ENCODE assay signal across 11 cellular contexts in the genomic region with DNA sequence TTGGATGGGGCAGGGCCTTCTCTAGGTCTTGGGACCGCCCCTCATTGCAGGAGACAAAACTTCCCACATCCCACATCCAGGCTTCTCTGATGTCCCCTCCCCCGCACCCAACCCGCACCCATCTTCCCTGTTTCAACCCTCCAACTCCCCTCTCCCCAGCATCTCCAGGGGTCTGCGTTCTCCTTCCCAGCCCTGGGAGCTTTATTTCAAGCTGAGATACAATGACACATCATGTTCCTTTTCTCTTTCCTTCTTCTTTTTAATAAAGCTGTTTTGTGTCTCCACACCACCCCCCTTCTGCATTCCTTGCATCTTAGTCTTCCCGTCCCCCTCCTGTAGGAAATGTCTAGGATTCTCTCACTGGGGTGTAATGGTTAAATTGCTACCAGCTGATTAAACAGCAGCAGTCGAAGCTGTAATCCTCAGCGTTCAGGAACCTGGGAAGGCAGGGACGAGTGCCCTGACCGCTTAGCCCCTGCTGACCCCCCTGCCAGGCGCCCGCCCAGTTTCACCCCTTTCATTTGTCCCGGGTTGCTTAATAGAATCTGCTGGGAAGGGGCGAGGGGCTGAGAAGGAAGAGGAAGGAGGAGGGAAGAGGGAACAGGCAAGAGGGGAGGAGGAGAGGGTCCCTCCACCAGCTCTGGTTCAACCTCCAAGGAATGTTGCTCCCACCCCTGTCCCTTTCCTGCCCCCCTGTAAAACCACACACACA.
DNase-seq lines count a peak whose midpoint lies in the region; ATAC-seq and TF ChIP-seq lines count a peak whose summit lies in the region.
"Had no signal": no experiment of that assay in that cellular context is flagged by ENCODE, and none has a peak within 500 bp of the region (broad histone marks: within the 10 kb centered on the region; RNA-seq: fewer than 3 reads in every experiment).

No MANE protein-coding gene starts in this region.

- peaks cover 9% of the 10 kb centered on the region for H3K4me1 ChIP-seq in mesendoderm (ENCODE audit: control insufficient read depth, low read depth, low read length)

- no peak overlapping the region for H2BK120ac ChIP-seq in mesendoderm (ENCODE audit: low read depth, low read length)

- H3K18ac ChIP-seq in mesendoderm (ENCODE audit: low read length) = peak overlapping the region; percentile 34

- H3K79me2 ChIP-seq in mesendoderm (ENCODE audit: control insufficient read depth, insufficient read depth, low read length) = no peaks in the 10 kb centered on the region

- no peaks in the 10 kb centered on the region for H3K27me3 ChIP-seq in mesendoderm (ENCODE audit: insufficient read depth, low read length, poor library complexity)

- no peaks in the 10 kb centered on the region for H3K36me3 ChIP-seq in mesendoderm (ENCODE audit: control insufficient read depth, insufficient read depth, low read length)

- peak overlapping the region; percentile 98 for H3K23ac ChIP-seq in mesendoderm (ENCODE audit: low read length)

- peak overlapping the region; percentile 66 for H2BK5ac ChIP-seq in mesendoderm (ENCODE audit: low read length)

- no peak for TF ChIP-seq RAD21 in Ishikawa (IDR thresholded peaks at IDR 0.05; ENCODE audit: low read depth)

- H3K9me3 Mint-ChIP-seq in chondrocyte (ENCODE audit: low read depth) = no peaks in the 10 kb centered on the region
- H3K9me3 Mint-ChIP-seq: stimulated activated effector memory CD8-positive, alpha-beta T cell treated with anti-CD3 and anti-CD28 coated beads, Interleukin-12 subunit alpha, Interleukin-12 subunit beta, amount 100 ng/mL, for 72 hours; T-cell had no signal

- H3K4me2 ChIP-seq in mesendoderm (ENCODE audit: low read length) = peak overlapping the region; percentile 37

- no peak overlapping the region for H4K5ac ChIP-seq in mesendoderm (ENCODE audit: low read length)

- no peak overlapping the region for H4K8ac ChIP-seq in mesendoderm (ENCODE audit: low read depth, low read length)

- 0 out of 2 replicates have a peak, but pooled peaks have one; percentile 16 for TF ChIP-seq EP300 in Ishikawa (IDR thresholded peaks at IDR 0.05; ENCODE audit: borderline replicate concordance)

- H3K27me3 Mint-ChIP-seq in chondrocyte (ENCODE audit: low read depth) = no peaks in the 10 kb centered on the region

- H3K4ac ChIP-seq in mesendoderm (ENCODE audit: low read depth, low read length) = peak overlapping the region; percentile 84

- in situ Hi-C loops in GM13976 (cut with MboI; ENCODE audit: low sequenced_read_pairs, unreplicated experiment) = no loop called here

- no peak for TF ChIP-seq CTCF in chondrocyte (IDR thresholded peaks at IDR 0.05)
- TF ChIP-seq CTCF in GM13976 (IDR thresholded peaks at IDR 0.05; ENCODE audit: borderline replicate concordance, control extremely low read depth, extremely low read depth, insufficient read depth, missing control alignments) = no peak

- H3K36me3 Mint-ChIP-seq in chondrocyte (ENCODE audit: low read depth) = no peaks in the 10 kb centered on the region
- H3K36me3 Mint-ChIP-seq: stimulated activated effector memory CD8-positive, alpha-beta T cell treated with anti-CD3 and anti-CD28 coated beads, Interleukin-12 subunit alpha, Interleukin-12 subunit beta, amount 100 ng/mL, for 72 hours; T-cell had no signal

- WGBS in mesendoderm (ENCODE audit: extremely low coverage, insufficient coverage, low lambda C conversion rate) = no CpG with 5 or more reads among the region's 13 CpGs

- H3K4me3 ChIP-seq in mesendoderm (ENCODE audit: low read length) = no peak overlapping the region

- peak overlapping the region; percentile 85 for H3K27ac ChIP-seq in mesendoderm (ENCODE audit: low read depth, low read length)

- H3K56ac ChIP-seq in mesendoderm (ENCODE audit: low read length) = peak overlapping the region; percentile 91

- ATAC-seq in HG03521 (IDR thresholded peaks at IDR 0.05; ENCODE audit: unreplicated experiment) = no peak
- ATAC-seq: stimulated activated effector memory CD8-positive, alpha-beta T cell treated with anti-CD3 and anti-CD28 coated beads, Interleukin-12 subunit alpha, Interleukin-12 subunit beta, amount 100 ng/mL, for 72 hours; T-cell had no signal

- peaks cover 62% of the 10 kb centered on the region for H3K4me1 Mint-ChIP-seq in chondrocyte (ENCODE audit: low read depth)
- H3K4me1 Mint-ChIP-seq: stimulated activated effector memory CD8-positive, alpha-beta T cell treated with anti-CD3 and anti-CD28 coated beads, Interleukin-12 subunit alpha, Interleukin-12 subunit beta, amount 100 ng/mL, for 72 hours had no signal

- peak overlapping the region; percentile 64 for H3K4me3 Mint-ChIP-seq in chondrocyte (ENCODE audit: unreplicated experiment)
- H3K4me3 Mint-ChIP-seq: stimulated activated effector memory CD8-positive, alpha-beta T cell treated with anti-CD3 and anti-CD28 coated beads, Interleukin-12 subunit alpha, Interleukin-12 subunit beta, amount 100 ng/mL, for 72 hours; T-cell had no signal

- peak overlapping the region; percentile 96 for H2AK5ac ChIP-seq in mesendoderm (ENCODE audit: low read length)

- peak overlapping the region; percentile 97 for H3K27ac Mint-ChIP-seq in chondrocyte (ENCODE audit: unreplicated experiment)
- H3K27ac Mint-ChIP-seq: stimulated activated effector memory CD8-positive, alpha-beta T cell treated with anti-CD3 and anti-CD28 coated beads, Interleukin-12 subunit alpha, Interleukin-12 subunit beta, amount 100 ng/mL, for 72 hours; T-cell had no signal

- peak overlapping the region; percentile 58 for H3K9ac ChIP-seq in mesendoderm (ENCODE audit: low read length)

- peak; percentile 80 for DNase-seq in AG08396 (ENCODE audit: low spot score)
- DNase-seq in chondrocyte (ENCODE audit: low spot score) = peak; percentile 78
- DNase-seq in mesendoderm = peak; percentile 98
- no peak for DNase-seq in GM13976 (ENCODE audit: low spot score)
- DNase-seq in HUDEP-2 (lab: John Stamatoyannopoulos, UW; ENCODE audit: unreplicated experiment in 76 of 76) = no peak
- no peak for DNase-seq in NCI-H345 (lab: John Stamatoyannopoulos, UW)
- DNase-seq: Karpas-422, T-cell had no signal

- H2BK15ac ChIP-seq in mesendoderm (replicated peaks; ENCODE audit: low read depth) = no peak overlapping the region

- H3K79me1 ChIP-seq in mesendoderm (ENCODE audit: low read length) = no peaks in the 10 kb centered on the region

TF ChIP-seq in Ishikawa, 13 proteins besides CTCF, POLR2A, EP300 and RAD21:
- no peak for TF ChIP-seq FOXM1 (IDR thresholded peaks at IDR 0.05; ENCODE audit: borderline replicate concordance, low read depth)
- peak; percentile 38; the same call in 1 of the 2 replicates for TF ChIP-seq TEAD4 (IDR thresholded peaks at IDR 0.05)

Comparison
In these comparisons a context has a peak if more than half of its experiments do, and no peak if none do; other contexts are left out.
1. DNase-seq: peak in AG08396 (single experiment), chondrocyte (single experiment) and mesendoderm (single experiment); none in GM13976 (single experiment), HUDEP-2 (0 of 76) and NCI-H345 (single experiment).